In the genomic region with DNA sequence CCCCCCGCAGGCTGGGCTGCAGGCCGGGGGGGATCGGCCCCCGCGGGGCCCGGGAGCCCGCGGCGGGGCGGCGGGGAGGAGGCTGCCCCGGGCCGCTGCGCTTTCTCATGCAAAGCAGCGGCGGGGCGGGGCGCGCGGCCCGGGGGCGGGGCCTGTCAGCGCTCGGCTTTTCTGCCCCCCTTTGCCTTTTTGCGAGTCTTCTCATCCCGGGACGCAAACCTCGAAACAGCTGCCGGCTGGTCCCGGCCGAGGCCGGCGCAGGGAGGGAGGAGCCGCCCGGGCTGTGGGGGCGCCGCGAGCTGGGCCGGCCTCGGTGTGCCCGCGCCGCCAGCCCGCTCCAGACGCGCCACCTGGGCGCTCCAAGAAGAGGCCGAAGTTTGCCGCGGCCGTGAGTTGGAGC, we compare ENCODE assay signal across 9 cellular contexts. TPM values are rescaled to one million over a fixed set of nuclear protein-coding genes. Genes with fewer than 3 reads are reported as not detected.
DNase-seq lines count a peak whose midpoint lies in the region; ATAC-seq and TF ChIP-seq lines count a peak whose summit lies in the region.
"Had no signal": no experiment of that assay in that cellular context is flagged by ENCODE, and none has a peak within 500 bp of the region (broad histone marks: within the 10 kb centered on the region; RNA-seq: fewer than 3 reads in every experiment).

A gene with protein sequence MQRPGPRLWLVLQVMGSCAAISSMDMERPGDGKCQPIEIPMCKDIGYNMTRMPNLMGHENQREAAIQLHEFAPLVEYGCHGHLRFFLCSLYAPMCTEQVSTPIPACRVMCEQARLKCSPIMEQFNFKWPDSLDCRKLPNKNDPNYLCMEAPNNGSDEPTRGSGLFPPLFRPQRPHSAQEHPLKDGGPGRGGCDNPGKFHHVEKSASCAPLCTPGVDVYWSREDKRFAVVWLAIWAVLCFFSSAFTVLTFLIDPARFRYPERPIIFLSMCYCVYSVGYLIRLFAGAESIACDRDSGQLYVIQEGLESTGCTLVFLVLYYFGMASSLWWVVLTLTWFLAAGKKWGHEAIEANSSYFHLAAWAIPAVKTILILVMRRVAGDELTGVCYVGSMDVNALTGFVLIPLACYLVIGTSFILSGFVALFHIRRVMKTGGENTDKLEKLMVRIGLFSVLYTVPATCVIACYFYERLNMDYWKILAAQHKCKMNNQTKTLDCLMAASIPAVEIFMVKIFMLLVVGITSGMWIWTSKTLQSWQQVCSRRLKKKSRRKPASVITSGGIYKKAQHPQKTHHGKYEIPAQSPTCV (plus strand): TSS at position 198 of the 400 bp plus-strand sequence. CDS start 479 bp downstream, outside the sequence.

- POLR2A ChIA-PET in activated CD4-positive, alpha-beta T cell treated with anti-CD3 and anti-CD28 coated beads for 36 hours (lab: Charles Lee), result no interaction called here

- H3K36me3 Mint-ChIP-seq in activated CD4-positive, alpha-beta T cell treated with anti-CD3 and anti-CD28 coated beads for 36 hours (ENCODE audit: low read depth), result no peaks in the 10 kb centered on the region

- no peaks in the 10 kb centered on the region for H3K36me3 ChIP-seq in transverse colon
- H3K36me3 ChIP-seq: neutrophil had no signal

- intact Hi-C loops in activated CD4-positive, alpha-beta T cell treated with anti-CD3 and anti-CD28 coated beads for 36 hours (cut with DNase I, micrococcal nuclease), result loop anchor here (10.0 kb wide), 1 partner anchor 117 kb away; no protein-coding TSS in a partner anchor
- intact Hi-C loops in transverse colon (cut with DNase I; ENCODE audit: low total_unique reads), result no loop called here

- ATAC-seq in activated CD4-positive, alpha-beta T cell treated with anti-CD3 and anti-CD28 coated beads for 36 hours, result peak; percentile 47
- ATAC-seq in HG02759 (IDR thresholded peaks at IDR 0.05; ENCODE audit: unreplicated experiment), result no peak

- peak; percentile 62 for DNase-seq in activated CD4-positive, alpha-beta T cell treated with anti-CD3 and anti-CD28 coated beads for 36 hours
- DNase-seq in activated CD4-positive, alpha-beta T cell treated with anti-CD3 and anti-CD28 coated beads for 4 hours, result no peak
- DNase-seq in dermis microvascular lymphatic vessel endothelial cell (ENCODE audit: low read depth in 2 of 2) (peak; percentile 11 to 18), midbrain (lab: John Stamatoyannopoulos, UW) (peak; percentile 5), transverse colon (peak; percentile 26), glomerular visceral epithelial cell (ENCODE audit: extremely low spot score) (no peak), foreskin melanocyte (no peak)

- no peak within 1 kb of the TSS for H3K27ac Mint-ChIP-seq in activated CD4-positive, alpha-beta T cell treated with anti-CD3 and anti-CD28 coated beads for 36 hours

- H3K4me3 ChIP-seq in transverse colon, result peak within 1 kb of the TSS; percentile 15 to 49 (median 25)

- H3K9me3 ChIP-seq in transverse colon, result no peaks in the 10 kb centered on the region
- H3K9me3 ChIP-seq: neutrophil had no signal

- peak within 1 kb of the TSS; percentile 40 for H3K4me3 Mint-ChIP-seq in activated CD4-positive, alpha-beta T cell treated with anti-CD3 and anti-CD28 coated beads for 36 hours

- peaks cover 0 to 20% (median 9%) of the 10 kb centered on the region in 4 donors for H3K4me1 ChIP-seq in transverse colon

- TF ChIP-seq POLR2A in transverse colon (IDR thresholded peaks at IDR 0.05), result no peak

- H3K27ac ChIP-seq in transverse colon, result peak within 1 kb of the TSS in 1 of 4 donors; percentile 23
- H3K27ac ChIP-seq: neutrophil had no signal

- 8% methylated on average over 27 of the region's 51 CpGs; no CpG with 5 or more reads in 1 of the 2 donors for WGBS in transverse colon (ENCODE audit: low coverage in 1 of 2), 2 donors

- TF ChIP-seq EP300 in transverse colon (IDR thresholded peaks at IDR 0.05; ENCODE audit: low read depth), result no peak

- H3K4me1 Mint-ChIP-seq in activated CD4-positive, alpha-beta T cell treated with anti-CD3 and anti-CD28 coated beads for 36 hours, result peaks cover 4% of the 10 kb centered on the region

- in situ Hi-C loops in transverse colon (cut with MboI; ENCODE audit: low pct_ligation_motif_present in 1 of 4, low pct_unique_long_range_greater_than_20kb in 1 of 4, low sequenced_read_pairs in 3 of 4), result no loop called here

- no peaks in the 10 kb centered on the region for H3K9me3 Mint-ChIP-seq in activated CD4-positive, alpha-beta T cell treated with anti-CD3 and anti-CD28 coated beads for 36 hours (ENCODE audit: low read depth)

- no peak for TF ChIP-seq CTCF in transverse colon (IDR thresholded peaks at IDR 0.05)

- CTCF ChIA-PET in activated CD4-positive, alpha-beta T cell treated with anti-CD3 and anti-CD28 coated beads for 36 hours (lab: Charles Lee), result no interaction called here

- H3K27me3 Mint-ChIP-seq in activated CD4-positive, alpha-beta T cell treated with anti-CD3 and anti-CD28 coated beads for 36 hours, result peaks cover 39% of the 10 kb centered on the region

- H3K27me3 ChIP-seq in transverse colon, result peaks cover 87% of the 10 kb centered on the region

RNA-seq across cellular contexts. Expression of the gene that starts here (rescaled TPM):
- total RNA-seq in activated CD4-positive, alpha-beta T cell treated with anti-CD3 and anti-CD28 coated beads for 36 hours, result not detected
- 5.9 and 6.4 TPM in 2 replicates for total RNA-seq in dermis microvascular lymphatic vessel endothelial cell
- under 1 TPM in 2 of 4 donors, not detected in 2; 0.32 to 0.68 TPM for total RNA-seq in transverse colon

Comparison
In these comparisons a context has a peak if more than half of its experiments do, and no peak if none do; other contexts are left out.
1. Peak in DNase-seq and ATAC-seq in activated CD4-positive, alpha-beta T cell treated with anti-CD3 and anti-CD28 coated beads for 36 hours; RNA of the gene not detected or under 1 TPM.
2. Peak in DNase-seq and H3K4me3 ChIP-seq in transverse colon; RNA of the gene not detected or under 1 TPM.
3. DNase-seq: peak in dermis microvascular lymphatic vessel endothelial cell (2 of 2) and midbrain (single experiment); none in activated CD4-positive, alpha-beta T cell treated with anti-CD3 and anti-CD28 coated beads for 4 hours (0 of 2), glomerular visceral epithelial cell (single experiment) and foreskin melanocyte (single experiment).